In the genomic region with DNA sequence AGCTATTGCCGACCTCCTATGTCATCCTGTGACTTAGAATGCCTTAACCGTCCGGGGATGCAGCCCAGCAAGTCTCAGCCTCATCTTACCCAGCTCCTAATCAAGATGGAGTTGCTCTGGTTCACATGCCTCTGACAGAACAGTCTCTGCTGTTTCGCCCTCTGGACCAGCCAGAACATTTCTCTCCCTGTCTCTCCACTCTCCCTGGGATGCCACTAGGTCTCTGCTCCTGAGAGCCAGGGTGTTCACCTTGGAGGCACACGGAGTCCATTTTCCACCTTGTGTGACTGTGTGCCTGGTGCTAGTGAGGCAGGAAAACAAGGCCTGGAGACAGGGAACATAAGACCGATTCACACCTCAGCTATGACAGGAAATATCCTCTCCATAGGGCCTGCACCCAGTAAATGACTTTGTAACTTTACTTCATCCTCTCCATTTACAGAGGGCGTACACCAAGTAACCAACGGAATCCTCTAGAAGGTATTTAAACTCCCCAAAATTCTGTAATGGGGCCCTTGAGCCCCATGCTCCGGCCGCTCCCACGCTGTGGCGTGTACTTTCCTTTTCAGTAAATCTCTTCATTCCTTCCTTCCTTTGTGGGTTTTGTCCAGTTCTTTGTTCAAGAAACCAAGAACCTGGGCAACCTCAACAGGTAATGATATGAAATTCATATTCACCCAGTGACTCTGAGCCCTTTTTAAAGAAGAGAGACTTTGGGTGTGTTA, we compare ENCODE assay signal across 1 cellular context.
TF ChIP-seq lines count a peak whose summit lies in the region.

No MANE protein-coding gene starts in this region.

TF ChIP-seq in K562, 482 proteins besides CTCF, POLR2A, EP300 and RAD21 (continued from another document and continues in another):
- TF ChIP-seq, protein P1, sequence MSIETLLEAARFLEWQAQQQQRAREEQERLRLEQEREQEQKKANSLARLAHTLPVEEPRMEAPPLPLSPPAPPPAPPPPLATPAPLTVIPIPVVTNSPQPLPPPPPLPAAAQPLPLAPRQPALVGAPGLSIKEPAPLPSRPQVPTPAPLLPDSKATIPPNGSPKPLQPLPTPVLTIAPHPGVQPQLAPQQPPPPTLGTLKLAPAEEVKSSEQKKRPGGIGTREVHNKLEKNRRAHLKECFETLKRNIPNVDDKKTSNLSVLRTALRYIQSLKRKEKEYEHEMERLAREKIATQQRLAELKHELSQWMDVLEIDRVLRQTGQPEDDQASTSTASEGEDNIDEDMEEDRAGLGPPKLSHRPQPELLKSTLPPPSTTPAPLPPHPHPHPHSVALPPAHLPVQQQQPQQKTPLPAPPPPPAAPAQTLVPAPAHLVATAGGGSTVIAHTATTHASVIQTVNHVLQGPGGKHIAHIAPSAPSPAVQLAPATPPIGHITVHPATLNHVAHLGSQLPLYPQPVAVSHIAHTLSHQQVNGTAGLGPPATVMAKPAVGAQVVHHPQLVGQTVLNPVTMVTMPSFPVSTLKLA (conservative IDR thresholded peaks at IDR 0.05), result no peak
- TF ChIP-seq, protein P2, sequence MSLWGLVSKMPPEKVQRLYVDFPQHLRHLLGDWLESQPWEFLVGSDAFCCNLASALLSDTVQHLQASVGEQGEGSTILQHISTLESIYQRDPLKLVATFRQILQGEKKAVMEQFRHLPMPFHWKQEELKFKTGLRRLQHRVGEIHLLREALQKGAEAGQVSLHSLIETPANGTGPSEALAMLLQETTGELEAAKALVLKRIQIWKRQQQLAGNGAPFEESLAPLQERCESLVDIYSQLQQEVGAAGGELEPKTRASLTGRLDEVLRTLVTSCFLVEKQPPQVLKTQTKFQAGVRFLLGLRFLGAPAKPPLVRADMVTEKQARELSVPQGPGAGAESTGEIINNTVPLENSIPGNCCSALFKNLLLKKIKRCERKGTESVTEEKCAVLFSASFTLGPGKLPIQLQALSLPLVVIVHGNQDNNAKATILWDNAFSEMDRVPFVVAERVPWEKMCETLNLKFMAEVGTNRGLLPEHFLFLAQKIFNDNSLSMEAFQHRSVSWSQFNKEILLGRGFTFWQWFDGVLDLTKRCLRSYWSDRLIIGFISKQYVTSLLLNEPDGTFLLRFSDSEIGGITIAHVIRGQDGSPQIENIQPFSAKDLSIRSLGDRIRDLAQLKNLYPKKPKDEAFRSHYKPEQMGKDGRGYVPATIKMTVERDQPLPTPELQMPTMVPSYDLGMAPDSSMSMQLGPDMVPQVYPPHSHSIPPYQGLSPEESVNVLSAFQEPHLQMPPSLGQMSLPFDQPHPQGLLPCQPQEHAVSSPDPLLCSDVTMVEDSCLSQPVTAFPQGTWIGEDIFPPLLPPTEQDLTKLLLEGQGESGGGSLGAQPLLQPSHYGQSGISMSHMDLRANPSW (CRISPR knock-in tag; IDR thresholded peaks at IDR 0.05), result no peak
- no peak for TF ChIP-seq COPS2 (conservative IDR thresholded peaks at IDR 0.05)
- TF ChIP-seq TAF9B (IDR thresholded peaks at IDR 0.05; ENCODE audit: partially characterized antibody), result no peak
- TF ChIP-seq ADNP (tag; IDR thresholded peaks at IDR 0.05), result no peak
- no peak for TF ChIP-seq ZNF695 (CRISPR knock-in tag; IDR thresholded peaks at IDR 0.05)
- no peak for TF ChIP-seq ATF1 (CRISPR knock-in tag; IDR thresholded peaks at IDR 0.05)
- peak; percentile 66 for TF ChIP-seq ATF1 (tag; IDR thresholded peaks at IDR 0.05)
- TF ChIP-seq RBM14 (IDR thresholded peaks at IDR 0.05; ENCODE audit: borderline replicate concordance, insufficient read depth, low read depth, low read length), result no peak
- TF ChIP-seq, protein P3, sequence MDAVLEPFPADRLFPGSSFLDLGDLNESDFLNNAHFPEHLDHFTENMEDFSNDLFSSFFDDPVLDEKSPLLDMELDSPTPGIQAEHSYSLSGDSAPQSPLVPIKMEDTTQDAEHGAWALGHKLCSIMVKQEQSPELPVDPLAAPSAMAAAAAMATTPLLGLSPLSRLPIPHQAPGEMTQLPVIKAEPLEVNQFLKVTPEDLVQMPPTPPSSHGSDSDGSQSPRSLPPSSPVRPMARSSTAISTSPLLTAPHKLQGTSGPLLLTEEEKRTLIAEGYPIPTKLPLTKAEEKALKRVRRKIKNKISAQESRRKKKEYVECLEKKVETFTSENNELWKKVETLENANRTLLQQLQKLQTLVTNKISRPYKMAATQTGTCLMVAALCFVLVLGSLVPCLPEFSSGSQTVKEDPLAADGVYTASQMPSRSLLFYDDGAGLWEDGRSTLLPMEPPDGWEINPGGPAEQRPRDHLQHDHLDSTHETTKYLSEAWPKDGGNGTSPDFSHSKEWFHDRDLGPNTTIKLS (IDR thresholded peaks at IDR 0.05; ENCODE audit: borderline replicate concordance, low read depth), result no peak
- TF ChIP-seq MIER1 (IDR thresholded peaks at IDR 0.05; ENCODE audit: low read depth), result no peak
- no peak for TF ChIP-seq ZKSCAN1 (IDR thresholded peaks at IDR 0.05; ENCODE audit: low read depth, low read length)
- no peak for TF ChIP-seq YBX1 (IDR thresholded peaks at IDR 0.05)
- TF ChIP-seq, protein P4, sequence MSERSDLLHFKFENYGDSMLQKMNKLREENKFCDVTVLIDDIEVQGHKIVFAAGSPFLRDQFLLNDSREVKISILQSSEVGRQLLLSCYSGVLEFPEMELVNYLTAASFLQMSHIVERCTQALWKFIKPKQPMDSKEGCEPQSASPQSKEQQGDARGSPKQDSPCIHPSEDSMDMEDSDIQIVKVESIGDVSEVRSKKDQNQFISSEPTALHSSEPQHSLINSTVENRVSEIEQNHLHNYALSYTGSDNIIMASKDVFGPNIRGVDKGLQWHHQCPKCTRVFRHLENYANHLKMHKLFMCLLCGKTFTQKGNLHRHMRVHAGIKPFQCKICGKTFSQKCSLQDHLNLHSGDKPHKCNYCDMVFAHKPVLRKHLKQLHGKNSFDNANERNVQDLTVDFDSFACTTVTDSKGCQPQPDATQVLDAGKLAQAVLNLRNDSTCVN (CRISPR knock-in tag; IDR thresholded peaks at IDR 0.05), result peak; percentile 95; the same call in 1 of the 2 replicates
- TF ChIP-seq, protein P5, sequence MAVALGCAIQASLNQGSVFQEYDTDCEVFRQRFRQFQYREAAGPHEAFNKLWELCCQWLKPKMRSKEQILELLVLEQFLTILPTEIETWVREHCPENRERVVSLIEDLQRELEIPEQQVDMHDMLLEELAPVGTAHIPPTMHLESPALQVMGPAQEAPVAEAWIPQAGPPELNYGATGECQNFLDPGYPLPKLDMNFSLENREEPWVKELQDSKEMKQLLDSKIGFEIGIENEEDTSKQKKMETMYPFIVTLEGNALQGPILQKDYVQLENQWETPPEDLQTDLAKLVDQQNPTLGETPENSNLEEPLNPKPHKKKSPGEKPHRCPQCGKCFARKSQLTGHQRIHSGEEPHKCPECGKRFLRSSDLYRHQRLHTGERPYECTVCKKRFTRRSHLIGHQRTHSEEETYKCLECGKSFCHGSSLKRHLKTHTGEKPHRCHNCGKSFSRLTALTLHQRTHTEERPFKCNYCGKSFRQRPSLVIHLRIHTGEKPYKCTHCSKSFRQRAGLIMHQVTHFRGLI (CRISPR knock-in tag; IDR thresholded peaks at IDR 0.05), result peak; percentile 96
- TF ChIP-seq NFIX (CRISPR knock-in tag; IDR thresholded peaks at IDR 0.05; ENCODE audit: low read depth), result peak; percentile 72
- TF ChIP-seq, protein P6, sequence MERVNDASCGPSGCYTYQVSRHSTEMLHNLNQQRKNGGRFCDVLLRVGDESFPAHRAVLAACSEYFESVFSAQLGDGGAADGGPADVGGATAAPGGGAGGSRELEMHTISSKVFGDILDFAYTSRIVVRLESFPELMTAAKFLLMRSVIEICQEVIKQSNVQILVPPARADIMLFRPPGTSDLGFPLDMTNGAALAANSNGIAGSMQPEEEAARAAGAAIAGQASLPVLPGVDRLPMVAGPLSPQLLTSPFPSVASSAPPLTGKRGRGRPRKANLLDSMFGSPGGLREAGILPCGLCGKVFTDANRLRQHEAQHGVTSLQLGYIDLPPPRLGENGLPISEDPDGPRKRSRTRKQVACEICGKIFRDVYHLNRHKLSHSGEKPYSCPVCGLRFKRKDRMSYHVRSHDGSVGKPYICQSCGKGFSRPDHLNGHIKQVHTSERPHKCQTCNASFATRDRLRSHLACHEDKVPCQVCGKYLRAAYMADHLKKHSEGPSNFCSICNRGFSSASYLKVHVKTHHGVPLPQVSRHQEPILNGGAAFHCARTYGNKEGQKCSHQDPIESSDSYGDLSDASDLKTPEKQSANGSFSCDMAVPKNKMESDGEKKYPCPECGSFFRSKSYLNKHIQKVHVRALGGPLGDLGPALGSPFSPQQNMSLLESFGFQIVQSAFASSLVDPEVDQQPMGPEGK (CRISPR knock-in tag; IDR thresholded peaks at IDR 0.05; ENCODE audit: borderline replicate concordance), result peak; percentile 92
- TF ChIP-seq ZNF707 (CRISPR knock-in tag; conservative IDR thresholded peaks at IDR 0.05), result peak; percentile 81
- TF ChIP-seq KLF1 (tag; IDR thresholded peaks at IDR 0.05), result 0 out of 2 replicates have a peak, but pooled peaks have one; percentile 39
- TF ChIP-seq NFXL1 (CRISPR knock-in tag; IDR thresholded peaks at IDR 0.05), result peak; percentile 93
- TF ChIP-seq, protein P7, sequence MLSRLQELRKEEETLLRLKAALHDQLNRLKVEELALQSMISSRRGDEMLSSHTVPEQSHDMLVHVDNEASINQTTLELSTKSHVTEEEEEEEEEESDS (CRISPR knock-in tag; IDR thresholded peaks at IDR 0.05), result 0 out of 2 replicates have a peak, but pooled peaks have one; percentile 55
- TF ChIP-seq ZNF764 (CRISPR knock-in tag; IDR thresholded peaks at IDR 0.05; ENCODE audit: low read depth), result no peak
- TF ChIP-seq SRSF1 (IDR thresholded peaks at IDR 0.05; ENCODE audit: low read depth, low read length), result no peak
- TF ChIP-seq MYC (IDR thresholded peaks at IDR 0.05; ENCODE audit: low read depth, low read length), result no peak
- TF ChIP-seq MYC (CRISPR knock-in tag; IDR thresholded peaks at IDR 0.05; ENCODE audit: borderline replicate concordance, low read depth), result peak; percentile 97
- TF ChIP-seq, protein P8, sequence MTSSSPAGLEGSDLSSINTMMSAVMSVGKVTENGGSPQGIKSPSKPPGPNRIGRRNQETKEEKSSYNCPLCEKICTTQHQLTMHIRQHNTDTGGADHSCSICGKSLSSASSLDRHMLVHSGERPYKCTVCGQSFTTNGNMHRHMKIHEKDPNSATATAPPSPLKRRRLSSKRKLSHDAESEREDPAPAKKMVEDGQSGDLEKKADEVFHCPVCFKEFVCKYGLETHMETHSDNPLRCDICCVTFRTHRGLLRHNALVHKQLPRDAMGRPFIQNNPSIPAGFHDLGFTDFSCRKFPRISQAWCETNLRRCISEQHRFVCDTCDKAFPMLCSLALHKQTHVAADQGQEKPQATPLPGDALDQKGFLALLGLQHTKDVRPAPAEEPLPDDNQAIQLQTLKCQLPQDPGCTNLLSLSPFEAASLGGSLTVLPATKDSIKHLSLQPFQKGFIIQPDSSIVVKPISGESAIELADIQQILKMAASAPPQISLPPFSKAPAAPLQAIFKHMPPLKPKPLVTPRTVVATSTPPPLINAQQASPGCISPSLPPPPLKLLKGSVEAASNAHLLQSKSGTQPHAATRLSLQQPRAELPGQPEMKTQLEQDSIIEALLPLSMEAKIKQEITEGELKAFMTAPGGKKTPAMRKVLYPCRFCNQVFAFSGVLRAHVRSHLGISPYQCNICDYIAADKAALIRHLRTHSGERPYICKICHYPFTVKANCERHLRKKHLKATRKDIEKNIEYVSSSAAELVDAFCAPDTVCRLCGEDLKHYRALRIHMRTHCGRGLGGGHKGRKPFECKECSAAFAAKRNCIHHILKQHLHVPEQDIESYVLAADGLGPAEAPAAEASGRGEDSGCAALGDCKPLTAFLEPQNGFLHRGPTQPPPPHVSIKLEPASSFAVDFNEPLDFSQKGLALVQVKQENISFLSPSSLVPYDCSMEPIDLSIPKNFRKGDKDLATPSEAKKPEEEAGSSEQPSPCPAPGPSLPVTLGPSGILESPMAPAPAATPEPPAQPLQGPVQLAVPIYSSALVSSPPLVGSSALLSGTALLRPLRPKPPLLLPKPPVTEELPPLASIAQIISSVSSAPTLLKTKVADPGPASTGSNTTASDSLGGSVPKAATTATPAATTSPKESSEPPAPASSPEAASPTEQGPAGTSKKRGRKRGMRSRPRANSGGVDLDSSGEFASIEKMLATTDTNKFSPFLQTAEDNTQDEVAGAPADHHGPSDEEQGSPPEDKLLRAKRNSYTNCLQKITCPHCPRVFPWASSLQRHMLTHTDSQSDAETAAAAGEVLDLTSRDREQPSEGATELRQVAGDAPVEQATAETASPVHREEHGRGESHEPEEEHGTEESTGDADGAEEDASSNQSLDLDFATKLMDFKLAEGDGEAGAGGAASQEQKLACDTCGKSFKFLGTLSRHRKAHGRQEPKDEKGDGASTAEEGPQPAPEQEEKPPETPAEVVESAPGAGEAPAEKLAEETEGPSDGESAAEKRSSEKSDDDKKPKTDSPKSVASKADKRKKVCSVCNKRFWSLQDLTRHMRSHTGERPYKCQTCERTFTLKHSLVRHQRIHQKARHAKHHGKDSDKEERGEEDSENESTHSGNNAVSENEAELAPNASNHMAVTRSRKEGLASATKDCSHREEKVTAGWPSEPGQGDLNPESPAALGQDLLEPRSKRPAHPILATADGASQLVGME (CRISPR knock-in tag; IDR thresholded peaks at IDR 0.05), result peak; percentile 97
- TF ChIP-seq, protein P9, sequence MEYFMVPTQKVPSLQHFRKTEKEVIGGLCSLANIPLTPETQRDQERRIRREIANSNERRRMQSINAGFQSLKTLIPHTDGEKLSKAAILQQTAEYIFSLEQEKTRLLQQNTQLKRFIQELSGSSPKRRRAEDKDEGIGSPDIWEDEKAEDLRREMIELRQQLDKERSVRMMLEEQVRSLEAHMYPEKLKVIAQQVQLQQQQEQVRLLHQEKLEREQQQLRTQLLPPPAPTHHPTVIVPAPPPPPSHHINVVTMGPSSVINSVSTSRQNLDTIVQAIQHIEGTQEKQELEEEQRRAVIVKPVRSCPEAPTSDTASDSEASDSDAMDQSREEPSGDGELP (CRISPR knock-in tag; IDR thresholded peaks at IDR 0.05; ENCODE audit: borderline replicate concordance), result no peak
- TF ChIP-seq SRSF7 (optimal IDR thresholded peaks at IDR 0.05; ENCODE audit: low read depth, low read length), result no peak
- TF ChIP-seq, protein P10, sequence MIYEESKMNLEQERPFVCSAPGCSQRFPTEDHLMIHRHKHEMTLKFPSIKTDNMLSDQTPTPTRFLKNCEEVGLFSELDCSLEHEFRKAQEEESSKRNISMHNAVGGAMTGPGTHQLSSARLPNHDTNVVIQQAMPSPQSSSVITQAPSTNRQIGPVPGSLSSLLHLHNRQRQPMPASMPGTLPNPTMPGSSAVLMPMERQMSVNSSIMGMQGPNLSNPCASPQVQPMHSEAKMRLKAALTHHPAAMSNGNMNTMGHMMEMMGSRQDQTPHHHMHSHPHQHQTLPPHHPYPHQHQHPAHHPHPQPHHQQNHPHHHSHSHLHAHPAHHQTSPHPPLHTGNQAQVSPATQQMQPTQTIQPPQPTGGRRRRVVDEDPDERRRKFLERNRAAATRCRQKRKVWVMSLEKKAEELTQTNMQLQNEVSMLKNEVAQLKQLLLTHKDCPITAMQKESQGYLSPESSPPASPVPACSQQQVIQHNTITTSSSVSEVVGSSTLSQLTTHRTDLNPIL (CRISPR knock-in tag; IDR thresholded peaks at IDR 0.05), result peak; percentile 95
- no peak for TF ChIP-seq POLR2B (IDR thresholded peaks at IDR 0.05; ENCODE audit: low read depth, partially characterized antibody)
- peak; percentile 95 for TF ChIP-seq IFI16 (CRISPR knock-in tag; IDR thresholded peaks at IDR 0.05)
- TF ChIP-seq HNRNPH1 (optimal IDR thresholded peaks at IDR 0.05; ENCODE audit: low read depth, low read length), result no peak
- TF ChIP-seq, protein P11, sequence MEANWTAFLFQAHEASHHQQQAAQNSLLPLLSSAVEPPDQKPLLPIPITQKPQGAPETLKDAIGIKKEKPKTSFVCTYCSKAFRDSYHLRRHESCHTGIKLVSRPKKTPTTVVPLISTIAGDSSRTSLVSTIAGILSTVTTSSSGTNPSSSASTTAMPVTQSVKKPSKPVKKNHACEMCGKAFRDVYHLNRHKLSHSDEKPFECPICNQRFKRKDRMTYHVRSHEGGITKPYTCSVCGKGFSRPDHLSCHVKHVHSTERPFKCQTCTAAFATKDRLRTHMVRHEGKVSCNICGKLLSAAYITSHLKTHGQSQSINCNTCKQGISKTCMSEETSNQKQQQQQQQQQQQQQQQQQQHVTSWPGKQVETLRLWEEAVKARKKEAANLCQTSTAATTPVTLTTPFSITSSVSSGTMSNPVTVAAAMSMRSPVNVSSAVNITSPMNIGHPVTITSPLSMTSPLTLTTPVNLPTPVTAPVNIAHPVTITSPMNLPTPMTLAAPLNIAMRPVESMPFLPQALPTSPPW (CRISPR knock-in tag; IDR thresholded peaks at IDR 0.05), result peak; percentile 23; the same call in 1 of the 2 replicates
- peak; percentile 86 for TF ChIP-seq PPARD (CRISPR knock-in tag; IDR thresholded peaks at IDR 0.05)
